In the genomic region with DNA sequence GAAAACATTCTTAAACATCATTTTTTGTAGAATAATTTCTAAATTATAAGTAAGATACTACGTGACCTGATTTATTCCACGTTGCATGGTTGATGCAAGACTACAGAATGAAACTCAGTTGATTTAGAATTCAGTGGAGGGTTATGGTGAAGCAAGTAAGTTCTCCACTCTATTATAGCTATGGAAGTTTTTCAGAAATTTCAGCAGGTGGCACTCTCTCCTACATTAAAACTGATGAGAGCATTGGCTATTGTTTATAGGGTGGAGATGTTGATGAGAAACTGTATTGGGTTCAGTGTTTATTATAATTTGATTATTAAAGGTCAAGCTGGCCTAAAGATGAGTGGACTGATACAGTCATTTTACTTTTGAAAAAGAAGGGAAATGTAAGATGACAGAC, we compare ENCODE assay signal across 8 cellular contexts.
DNase-seq lines count a peak whose midpoint lies in the region; ATAC-seq and TF ChIP-seq lines count a peak whose summit lies in the region.

No MANE protein-coding gene starts in this region.

- no peak overlapping the region for H3K4me3 ChIP-seq in CD8-positive, alpha-beta T cell (ENCODE audit: low read depth, low read length)

- ATAC-seq in CD8-positive, alpha-beta T cell: peak; percentile 64
- ATAC-seq in GM19035 (IDR thresholded peaks at IDR 0.05; ENCODE audit: unreplicated experiment) (peak; percentile 61), HG03280 (IDR thresholded peaks at IDR 0.05; ENCODE audit: unreplicated experiment) (peak; percentile 66), GM19397 (IDR thresholded peaks at IDR 0.05; ENCODE audit: unreplicated experiment) (no peak)
- peak; percentile 67 for ATAC-seq in central memory CD8-positive, alpha-beta T cell (replicated peaks; ENCODE audit: extremely low read depth, poor library complexity, severe bottlenecking)

- peaks cover 35% of the 10 kb centered on the region for H3K36me3 Mint-ChIP-seq in CD8-positive, alpha-beta T cell
- peaks cover 6% of the 10 kb centered on the region for H3K36me3 Mint-ChIP-seq in central memory CD8-positive, alpha-beta T cell (ENCODE audit: insufficient read depth)

- no peak overlapping the region for H3K27ac Mint-ChIP-seq in CD8-positive, alpha-beta T cell
- H3K27ac Mint-ChIP-seq in central memory CD8-positive, alpha-beta T cell (ENCODE audit: low read depth): no peak overlapping the region

- H3K4me3 Mint-ChIP-seq in CD8-positive, alpha-beta T cell: no peak overlapping the region
- H3K4me3 Mint-ChIP-seq in central memory CD8-positive, alpha-beta T cell: no peak overlapping the region

- no peaks in the 10 kb centered on the region for H3K4me1 Mint-ChIP-seq in CD8-positive, alpha-beta T cell (ENCODE audit: low read depth)
- H3K4me1 Mint-ChIP-seq in central memory CD8-positive, alpha-beta T cell: no peaks in the 10 kb centered on the region

- no peak overlapping the region for H3K27ac ChIP-seq in CD8-positive, alpha-beta T cell (ENCODE audit: low read depth, low read length)

- peak; percentile 40 for TF ChIP-seq CTCF in CD8-positive, alpha-beta T cell (IDR thresholded peaks at IDR 0.05)

- CTCF ChIA-PET in CD8-positive, alpha-beta T cell (lab: Charles Lee): interaction anchor here (0.6 to 2.1 kb wide), 7 partner anchors 10 to 346 kb away, joined by 3 to 8 read pairs (median 3); no protein-coding TSS in a partner anchor

- no peaks in the 10 kb centered on the region for H3K4me1 ChIP-seq in CD8-positive, alpha-beta T cell (ENCODE audit: insufficient read depth, low read length)

- H3K36me3 ChIP-seq in CD8-positive, alpha-beta T cell (ENCODE audit: insufficient read depth, low read length): no peaks in the 10 kb centered on the region

- intact Hi-C loops in CD8-positive, alpha-beta T cell (cut with DNase I, micrococcal nuclease): loop anchor here (1.0 to 2.0 kb wide), 3 partner anchors 318 to 346 kb away; no protein-coding TSS in a partner anchor

- H3K9me3 Mint-ChIP-seq in CD8-positive, alpha-beta T cell: no peaks in the 10 kb centered on the region
- no peaks in the 10 kb centered on the region for H3K9me3 Mint-ChIP-seq in central memory CD8-positive, alpha-beta T cell

- H3K27me3 ChIP-seq in CD8-positive, alpha-beta T cell (ENCODE audit: insufficient read depth, low read length): no peaks in the 10 kb centered on the region

- no peaks in the 10 kb centered on the region for H3K27me3 Mint-ChIP-seq in CD8-positive, alpha-beta T cell (ENCODE audit: low read depth)
- H3K27me3 Mint-ChIP-seq in central memory CD8-positive, alpha-beta T cell: no peaks in the 10 kb centered on the region

- no peaks in the 10 kb centered on the region for H3K9me3 ChIP-seq in CD8-positive, alpha-beta T cell (ENCODE audit: low read length)

- POLR2A ChIA-PET in CD8-positive, alpha-beta T cell (lab: Charles Lee): no interaction called here

- DNase-seq in CD8-positive, alpha-beta T cell: no peak
- DNase-seq in NCI-H82 (lab: John Stamatoyannopoulos, UW) (peak; percentile 30), left kidney (ENCODE audit: low read depth, low spot score) (peak; percentile 46), GOT3 (lab: John Stamatoyannopoulos, UW) (no peak)
- no peak for DNase-seq in central memory CD8-positive, alpha-beta T cell (ENCODE audit: low spot score in 2 of 2)

Comparison
In these comparisons a context has a peak if more than half of its experiments do, and no peak if none do; other contexts are left out.
1. DNase-seq: peak in NCI-H82 (single experiment) and left kidney (single experiment); none in CD8-positive, alpha-beta T cell (0 of 7), central memory CD8-positive, alpha-beta T cell (0 of 2) and GOT3 (single experiment).